1 cellular context compared by ENCODE assay signal in the genomic region with DNA sequence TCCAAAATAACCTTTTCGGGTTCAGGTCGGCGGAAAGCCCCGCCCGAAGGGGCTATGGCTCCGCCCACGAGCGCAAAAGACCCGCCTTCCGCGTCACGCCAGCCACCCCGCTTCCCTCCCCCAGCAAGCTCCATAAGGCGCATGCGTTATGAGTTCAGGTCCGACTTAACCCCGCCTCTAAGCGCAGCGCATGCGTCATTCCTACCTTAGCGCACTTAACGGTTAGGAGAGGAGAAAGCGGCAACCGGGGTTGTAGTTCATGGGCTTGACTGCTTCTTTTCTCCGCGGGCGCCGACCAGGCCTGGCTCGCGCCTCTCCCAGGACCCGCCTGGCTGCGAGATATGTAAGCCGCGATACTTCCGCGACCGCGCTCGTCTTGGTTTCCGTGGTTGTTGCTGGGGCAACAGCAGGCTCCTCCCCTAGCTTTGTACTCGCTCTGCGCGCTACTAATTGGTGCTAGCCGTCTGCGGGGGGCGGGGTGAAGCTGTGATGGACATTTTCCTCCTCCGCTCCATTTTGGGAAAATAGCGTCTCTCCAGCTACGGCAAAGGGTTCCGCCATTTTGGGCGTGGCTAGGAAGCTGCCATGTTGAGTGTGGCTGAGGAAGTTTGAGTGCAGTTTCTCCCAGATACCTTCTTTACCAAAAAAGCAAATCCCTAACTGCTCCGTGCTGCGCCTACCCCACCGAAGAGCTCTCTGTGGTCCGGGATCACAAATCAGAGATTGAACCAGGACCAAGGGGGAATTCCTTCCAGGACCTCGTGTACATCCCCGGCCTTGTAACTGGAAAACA.
TF ChIP-seq lines count a peak whose summit lies in the region.

A gene with protein sequence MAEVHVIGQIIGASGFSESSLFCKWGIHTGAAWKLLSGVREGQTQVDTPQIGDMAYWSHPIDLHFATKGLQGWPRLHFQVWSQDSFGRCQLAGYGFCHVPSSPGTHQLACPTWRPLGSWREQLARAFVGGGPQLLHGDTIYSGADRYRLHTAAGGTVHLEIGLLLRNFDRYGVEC (minus strand): TSS at position 397 of the 793 bp plus-strand sequence. CDS start 630 bp downstream, outside the sequence.

TF ChIP-seq in HEK293, 187 proteins besides CTCF, POLR2A, EP300 and RAD21 (continued from another document):
- TF ChIP-seq YY2 (tag by site-specific recombination; IDR thresholded peaks at IDR 0.05) (peak; percentile 99), KLF9 (tag by site-specific recombination; IDR thresholded peaks at IDR 0.05; ENCODE audit: low read depth) (peak; percentile 87), OVOL3 (tag by site-specific recombination; IDR thresholded peaks at IDR 0.05) (peak; percentile 95), ZBTB21 (tag by site-specific recombination; IDR thresholded peaks at IDR 0.05) (peak; percentile 79), ZNF76 (tag by site-specific recombination; IDR thresholded peaks at IDR 0.05; ENCODE audit: borderline replicate concordance, low read depth) (peak; percentile 81; the same call in 1 of the 2 replicates), ZNF366 (tag by site-specific recombination; conservative IDR thresholded peaks at IDR 0.05) (peak; percentile 48), ZNF121 (tag by site-specific recombination; IDR thresholded peaks at IDR 0.05) (no peak), ZNF658 (tag by site-specific recombination; IDR thresholded peaks at IDR 0.05) (no peak), SP7 (tag by site-specific recombination; IDR thresholded peaks at IDR 0.05) (peak; percentile 10; the same call in 1 of the 2 replicates), ZNF394 (tag by site-specific recombination; IDR thresholded peaks at IDR 0.05; ENCODE audit: borderline replicate concordance) (0 out of 2 replicates have a peak, but pooled peaks have one; percentile 19), ZNF335 (tag by site-specific recombination; conservative IDR thresholded peaks at IDR 0.05) (peak; percentile 90), ZNF529 (tag by site-specific recombination; IDR thresholded peaks at IDR 0.05; ENCODE audit: insufficient replicate concordance) (no peak), ZNF211 (tag by site-specific recombination; IDR thresholded peaks at IDR 0.05; ENCODE audit: low read depth) (no peak)
